ENCODE assay signal across 1 cellular context in the genomic region with DNA sequence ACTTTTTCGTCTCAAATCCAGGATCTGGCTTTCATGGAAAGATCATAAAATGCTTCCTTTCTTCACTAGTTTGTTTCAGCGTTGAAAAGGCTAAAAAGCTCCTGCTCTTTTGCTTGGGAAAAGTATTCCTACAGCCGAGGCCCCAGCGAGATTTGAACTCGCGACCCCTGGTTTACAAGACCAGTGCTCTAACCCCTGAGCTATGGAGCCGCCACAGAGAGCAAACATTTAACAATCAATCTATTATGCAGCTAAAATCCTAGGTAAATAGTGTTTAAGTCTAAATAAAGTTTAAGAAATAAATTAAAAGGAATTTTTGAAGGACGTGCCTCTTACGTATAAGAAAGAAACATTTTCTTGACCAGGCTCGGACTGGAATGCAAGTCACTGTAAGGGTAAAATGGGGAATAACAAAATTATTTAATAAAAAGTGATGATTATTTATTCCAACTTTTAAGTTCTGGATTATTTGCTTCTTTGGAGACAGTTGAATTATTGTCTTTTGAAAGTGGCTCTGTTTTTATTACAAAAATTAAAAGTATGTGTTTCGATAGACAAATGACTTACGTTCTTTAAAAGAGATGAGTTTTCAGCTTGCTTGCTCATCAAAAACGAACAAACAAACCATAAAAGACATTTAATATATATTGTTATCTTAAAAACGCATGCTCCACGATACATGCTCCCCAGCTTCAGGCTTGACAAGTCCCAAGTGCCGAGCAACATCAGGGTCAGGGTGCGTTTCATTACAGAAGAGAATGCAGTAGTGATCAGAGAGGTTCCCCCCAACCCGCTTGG.
TF ChIP-seq lines count a peak whose summit lies in the region.

No MANE protein-coding gene starts in this region.

TF ChIP-seq in IMR-90, 13 proteins besides CTCF, POLR2A, EP300 and RAD21:
- TF ChIP-seq FOS (IDR thresholded peaks at IDR 0.05; ENCODE audit: low read depth, low read length) (peak; percentile 88), RCOR1 (IDR thresholded peaks at IDR 0.05; ENCODE audit: insufficient replicate concordance, low read length) (no peak)
